Comparison of ENCODE assay signal across 8 cellular contexts in genomic region chr11:69295995-69296889, GRCh38. TPM values are rescaled to one million over a fixed set of nuclear protein-coding genes. Genes with fewer than 3 reads are reported as not detected.
DNase-seq lines count a peak whose midpoint lies in the region; ATAC-seq and TF ChIP-seq lines count a peak whose summit lies in the region.

No MANE protein-coding gene starts in this region.

- H3K36me3 Mint-ChIP-seq in WTC11: no peaks in the 10 kb centered on the region

- CTCF ChIA-PET in WTC11 (lab: Charles Lee): interaction anchor here (0.7 to 1.1 kb wide), 2 partner anchors 25 to 412 kb away, joined by 3 read pairs; no protein-coding TSS in a partner anchor

- no peak for ATAC-seq in HG02642 (IDR thresholded peaks at IDR 0.05; ENCODE audit: poor library complexity, unreplicated experiment)
- ATAC-seq in GM21360 (IDR thresholded peaks at IDR 0.05; ENCODE audit: unreplicated experiment): no peak
- no peak for ATAC-seq in WTC11

- H3K9me3 Mint-ChIP-seq in WTC11: no peaks in the 10 kb centered on the region

- no peaks in the 10 kb centered on the region for H3K36me3 ChIP-seq in spleen

- H3K9me3 ChIP-seq in spleen: peaks cover 0 to 2% (median 0%) of the 10 kb centered on the region in 8 donors

- intact Hi-C loops in spleen (cut with DNase I; ENCODE audit: low total_unique reads): no loop called here

- POLR2A ChIA-PET in WTC11 (lab: Charles Lee): no interaction called here

- 47 to 71% (median 62%) methylated on average over 14 to 18 of the region's 18 CpGs for WGBS in spleen, 5 donors

- no peak for TF ChIP-seq CTCF in spleen (IDR thresholded peaks at IDR 0.05 in 8 of 11, conservative IDR thresholded peaks at IDR 0.05 in 3 of 11)
- no peak for TF ChIP-seq CTCF in WTC11 (IDR thresholded peaks at IDR 0.05)

- TF ChIP-seq POLR2A in spleen (IDR thresholded peaks at IDR 0.05): no peak

- no peak overlapping the region; the same call in 1 of the 2 replicates for H3K27ac Mint-ChIP-seq in WTC11

- peak overlapping the region in 4 of 8 donors; percentile 23 to 64 (median 30) for H3K4me3 ChIP-seq in spleen

- peaks cover 33 to 91% (median 72%) of the 10 kb centered on the region in 6 donors for H3K4me1 ChIP-seq in spleen

- no peaks in the 10 kb centered on the region for H3K27me3 ChIP-seq in spleen (replicated peaks in 1 of 7)

- no peaks in the 10 kb centered on the region for H3K27me3 Mint-ChIP-seq in WTC11 (ENCODE audit: low read depth)

- peak overlapping the region; percentile 72 to 88 (median 86) for H3K27ac ChIP-seq in spleen

- DNase-seq in HS-5 (ENCODE audit: low read depth): peak; percentile 42
- DNase-seq in SKM-1 treated with dmso at 0.1 percent for 144 hours (lab: John Stamatoyannopoulos, UW; ENCODE audit: unreplicated experiment): peak; percentile 79
- DNase-seq in germinal center (ENCODE audit: low spot score): peak; percentile 53
- DNase-seq in spleen: peak; percentile 86
- no peak for DNase-seq in SHP77 (lab: John Stamatoyannopoulos, UW)
- no peak for DNase-seq in WTC11 (ENCODE audit: low spot score)

- H3K4me1 Mint-ChIP-seq in WTC11: peaks cover 14% of the 10 kb centered on the region

- H3K4me3 Mint-ChIP-seq in WTC11: no peak overlapping the region

TF ChIP-seq in WTC11, 78 proteins besides CTCF, POLR2A, EP300 and RAD21:
- TF ChIP-seq ZNF232 (CRISPR knock-in tag; IDR thresholded peaks at IDR 0.05): no peak
- TF ChIP-seq NR2C2 (CRISPR knock-in tag; IDR thresholded peaks at IDR 0.05): no peak
- TF ChIP-seq CDX4 (CRISPR knock-in tag; IDR thresholded peaks at IDR 0.05; ENCODE audit: borderline replicate concordance): no peak
- no peak for TF ChIP-seq FOXK1 (CRISPR knock-in tag; IDR thresholded peaks at IDR 0.05)
- no peak for TF ChIP-seq GRHL2 (CRISPR knock-in tag; IDR thresholded peaks at IDR 0.05; ENCODE audit: insufficient replicate concordance, severe bottlenecking)

RNA-seq across cellular contexts. Expression of gene MYEOV, which starts 2.3 kb away (rescaled TPM):
- 1 to 10 TPM in 2 of 7 donors, under 1 TPM in 3, not detected in 2; 0.36 to 1.4 (median 0.52) TPM for total RNA-seq in spleen
- polyA plus RNA-seq in spleen: under 1 TPM; 0.06 to 0.43 (median 0.12) TPM
- total RNA-seq in WTC11 (2021): 1.1 to 1.4 TPM (median 1.1 TPM) in 3 replicates

Comparison
In these comparisons a context has a peak if more than half of its experiments do, and no peak if none do; other contexts are left out.
1. DNase-seq: peak in HS-5 (single experiment), SKM-1 treated with dmso at 0.1 percent for 144 hours (single experiment), germinal center (single experiment) and spleen (single experiment); none in SHP77 (0 of 2) and WTC11 (single experiment).